ENCODE assay signal across 11 cellular contexts in genomic region chr2:241087420-241088268, GRCh38. TPM values are rescaled to one million over a fixed set of nuclear protein-coding genes. Genes with fewer than 3 reads are reported as not detected.
A peak's percentile ranks its signal among the peaks of the same experiment; 100 is the strongest.
DNase-seq lines count a peak whose midpoint lies in the region; ATAC-seq lines count a peak whose summit lies in the region.
"Had no signal": no experiment of that assay in that cellular context is flagged by ENCODE, and none has a peak within 500 bp of the region (broad histone marks: within the 10 kb centered on the region; RNA-seq: fewer than 3 reads in every experiment).

No MANE protein-coding gene starts in this region.

- peaks cover 17 to 48% (median 27%) of the 10 kb centered on the region in 4 donors for H3K4me1 Mint-ChIP-seq in naive thymus-derived CD8-positive, alpha-beta T cell

- H3K9me3 Mint-ChIP-seq in naive thymus-derived CD8-positive, alpha-beta T cell = peaks cover 0 to 15% (median 0%) of the 10 kb centered on the region in 9 donors

- peak; percentile 55 for ATAC-seq in GM21447 (IDR thresholded peaks at IDR 0.05; ENCODE audit: unreplicated experiment)
- peak; percentile 86 for ATAC-seq in HG03432 (IDR thresholded peaks at IDR 0.05; ENCODE audit: unreplicated experiment)
- no peak for ATAC-seq in naive thymus-derived CD8-positive, alpha-beta T cell
- no peak for ATAC-seq in GM18519 (IDR thresholded peaks at IDR 0.05; ENCODE audit: low FRiP score, unreplicated experiment)
- no peak for ATAC-seq in GM21423 (IDR thresholded peaks at IDR 0.05; ENCODE audit: unreplicated experiment)

- peak overlapping the region; percentile 21 to 91 (median 81) for H3K27ac Mint-ChIP-seq in naive thymus-derived CD8-positive, alpha-beta T cell

- H3K27me3 Mint-ChIP-seq in naive thymus-derived CD8-positive, alpha-beta T cell = no peaks in the 10 kb centered on the region

- peak; percentile 12 for DNase-seq in activated T-cell treated with anti-CD3 and anti-CD28 coated beads, Interleukin-2, amount 50 U/mL, for 1 hour
- DNase-seq in activated T-cell treated with anti-CD3 and anti-CD28 coated beads for 4 hours (no peak), dedifferentiated amniotic fluid mesenchymal stem cell (ENCODE audit: extremely low spot score) (no peak)
- no peak for DNase-seq in naive thymus-derived CD8-positive, alpha-beta T cell
- DNase-seq: activated effector memory CD4-positive, alpha-beta T cell treated with anti-CD3 and anti-CD28 coated beads, Interleukin-2, amount 50 U/mL, for 16 hours; NCI-H2171; occipital lobe had no signal

- peaks cover 14 to 76% (median 50%) of the 10 kb centered on the region in 3 donors for H3K36me3 Mint-ChIP-seq in naive thymus-derived CD8-positive, alpha-beta T cell

- H3K4me3 Mint-ChIP-seq in naive thymus-derived CD8-positive, alpha-beta T cell = peak overlapping the region in 3 of 10 donors; percentile 24 to 80 (median 64)

- POLR2A ChIA-PET in naive thymus-derived CD8-positive, alpha-beta T cell (lab: Charles Lee) = interaction anchor here (1.3 to 19.4 kb wide), 4 partner anchors 10 to 61 kb away, joined by 4 to 473 read pairs (median 13); partner anchors contain the start of genes MTERF4 and PASK

RNA-seq across cellular contexts. Expression of gene MTERF4, which starts 14.4 kb away (rescaled TPM):
- 100 to 1,000 TPM; 265 to 270 TPM for total RNA-seq in naive thymus-derived CD8-positive, alpha-beta T cell
- 10 to 100 TPM; 46.4 to 82.1 (median 57.8) TPM for polyA plus RNA-seq in naive thymus-derived CD8-positive, alpha-beta T cell

Comparison
In these comparisons a context has a peak if more than half of its experiments do, and no peak if none do; other contexts are left out.
1. ATAC-seq: peak in GM21447 (single experiment) and HG03432 (single experiment); none in naive thymus-derived CD8-positive, alpha-beta T cell (0 of 2), GM18519 (single experiment) and GM21423 (single experiment).